ENCODE assay signal across 20 cellular contexts in genomic region chr19:30175987-30176386, GRCh38.
"Had no signal": no experiment of that assay in that cellular context is flagged by ENCODE, and none has a peak within 500 bp of the region (broad histone marks: within the 10 kb centered on the region; RNA-seq: fewer than 3 reads in every experiment).

No MANE protein-coding gene starts in this region.

- FAIRE-seq: islet of Langerhans had no signal

- DNase-seq: dorsolateral prefrontal cortex; effector CD8-positive, alpha-beta T cell; gastrocnemius medialis; heart right ventricle; hypothalamus; mammary epithelial cell; naive thymus-derived CD4-positive, alpha-beta T cell; nephron progenitor cell; psoas muscle; retina; right lobe of liver; stimulated activated CD4-positive, alpha-beta T cell treated with anti-CD3 and anti-CD28 coated beads, Interleukin-4, amount 100 ng/mL, for 1 hour; tibial artery; upper lobe of left lung; uterus had no signal

- H3K27ac Mint-ChIP-seq: naive thymus-derived CD4-positive, alpha-beta T cell; nephron progenitor cell; stimulated activated memory B cell treated with anti-CD40 and anti-IgM and Interleukin-4, amounts not matched to agents 10 μg/mL and 1 μg/mL and 100 μg/mL, for 72 hours; stimulated activated naive CD8-positive, alpha-beta T cell treated with anti-CD3 and anti-CD28 coated beads, Interleukin-15, Interleukin-2, amounts not matched to agents 100 ng/mL and 50 ng/mL, for 24 hours had no signal

- H3K36me3 ChIP-seq: gastrocnemius medialis, heart right ventricle, neutrophil, right lobe of liver, tibial artery, upper lobe of left lung, uterus had no signal

- H3K27me3 ChIP-seq: gastrocnemius medialis, neutrophil, right lobe of liver, tibial artery, upper lobe of left lung, uterus had no signal

- H3K4me1 Mint-ChIP-seq: naive thymus-derived CD4-positive, alpha-beta T cell; nephron progenitor cell; stimulated activated memory B cell treated with anti-CD40 and anti-IgM and Interleukin-4, amounts not matched to agents 10 μg/mL and 1 μg/mL and 100 μg/mL, for 72 hours had no signal

- H3K4me1 ChIP-seq: gastrocnemius medialis, heart right ventricle, psoas muscle, right lobe of liver, tibial artery, upper lobe of left lung, uterus had no signal

- H3K36me3 Mint-ChIP-seq: stimulated activated memory B cell treated with anti-CD40 and anti-IgM and Interleukin-4, amounts not matched to agents 10 μg/mL and 1 μg/mL and 100 μg/mL, for 72 hours had no signal

- H3K27ac ChIP-seq: dorsolateral prefrontal cortex, gastrocnemius medialis, heart right ventricle, neutrophil, psoas muscle, right lobe of liver, tibial artery, upper lobe of left lung, uterus had no signal

- H3K9me3 ChIP-seq: gastrocnemius medialis, neutrophil, right lobe of liver, uterus had no signal

- H3K27me3 Mint-ChIP-seq: stimulated activated memory B cell treated with anti-CD40 and anti-IgM and Interleukin-4, amounts not matched to agents 10 μg/mL and 1 μg/mL and 100 μg/mL, for 72 hours; stimulated activated naive CD8-positive, alpha-beta T cell treated with anti-CD3 and anti-CD28 coated beads, Interleukin-15, Interleukin-2, amounts not matched to agents 100 ng/mL and 50 ng/mL, for 24 hours had no signal

- ATAC-seq: gastrocnemius medialis; heart right ventricle; left lobe of liver; naive thymus-derived CD4-positive, alpha-beta T cell; psoas muscle; right lobe of liver; stimulated activated memory B cell treated with anti-CD40 and anti-IgM and Interleukin-4, amounts not matched to agents 10 μg/mL and 1 μg/mL and 100 μg/mL, for 72 hours had no signal

- H3K4me3 Mint-ChIP-seq: naive thymus-derived CD4-positive, alpha-beta T cell; nephron progenitor cell; stimulated activated memory B cell treated with anti-CD40 and anti-IgM and Interleukin-4, amounts not matched to agents 10 μg/mL and 1 μg/mL and 100 μg/mL, for 72 hours; stimulated activated naive CD8-positive, alpha-beta T cell treated with anti-CD3 and anti-CD28 coated beads, Interleukin-15, Interleukin-2, amounts not matched to agents 100 ng/mL and 50 ng/mL, for 24 hours had no signal

- H3K4me3 ChIP-seq: dorsolateral prefrontal cortex, gastrocnemius medialis, heart right ventricle, psoas muscle, right lobe of liver, tibial artery, upper lobe of left lung, uterus had no signal
